In the genomic region with DNA sequence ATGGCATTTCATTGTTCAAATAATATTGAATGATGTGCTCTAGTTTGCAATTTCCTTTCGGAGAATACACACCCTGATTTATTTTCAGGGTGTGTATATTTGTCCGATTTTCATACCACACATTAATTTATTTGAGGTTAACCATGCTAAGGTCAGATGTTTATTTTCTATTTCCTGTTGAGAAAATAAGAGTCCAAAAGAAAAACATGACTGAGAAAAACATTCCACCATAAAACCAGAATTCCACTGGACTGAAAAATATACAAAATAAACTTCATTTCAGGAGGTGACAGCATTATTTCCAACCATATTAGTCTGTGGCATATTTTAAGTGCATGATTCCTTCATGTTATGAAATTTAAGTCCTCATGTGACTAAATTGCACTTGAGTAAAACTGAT, we compare ENCODE assay signal across 19 cellular contexts.
A peak's percentile ranks its signal among the peaks of the same experiment; 100 is the strongest.
DNase-seq lines count a peak whose midpoint lies in the region; ATAC-seq and TF ChIP-seq lines count a peak whose summit lies in the region.
"Had no signal": no experiment of that assay in that cellular context is flagged by ENCODE, and none has a peak within 500 bp of the region (broad histone marks: within the 10 kb centered on the region; RNA-seq: fewer than 3 reads in every experiment).

No MANE protein-coding gene starts in this region.

- in situ Hi-C loops in HAP-1 (cut with MboI; ENCODE audit: low sequenced_read_pairs): no loop called here

- H3K9me3 ChIP-seq in adrenal gland (replicated peaks in 1 of 3): no peaks in the 10 kb centered on the region
- H3K9me3 ChIP-seq in psoas muscle: no peaks in the 10 kb centered on the region
- no peaks in the 10 kb centered on the region for H3K9me3 ChIP-seq in uterus
- no peaks in the 10 kb centered on the region for H3K9me3 ChIP-seq in HAP-1

- H3K4me3 ChIP-seq in adrenal gland (no peak overlapping the region), fibroblast of pulmonary artery (replicated peaks; ENCODE audit: low read depth, low read length) (no peak overlapping the region), psoas muscle (no peak overlapping the region), uterus (no peak overlapping the region), HAP-1 (no peak overlapping the region)

- 11 to 25% (median 23%) methylated on average over 2 of the region's 2 CpGs for WGBS in adrenal gland, 4 donors
- WGBS in psoas muscle, 3 donors: 44 to 60% (median 47%) methylated on average over 2 of the region's 2 CpGs

- H3K4me1 ChIP-seq in adrenal gland (replicated peaks in 1 of 2): peaks cover 19 to 52% of the 10 kb centered on the region in 2 donors
- H3K4me1 ChIP-seq in psoas muscle: peaks cover 28% of the 10 kb centered on the region
- H3K4me1 ChIP-seq in uterus: peaks cover 6 to 10% of the 10 kb centered on the region in 2 donors
- H3K4me1 ChIP-seq in HAP-1: peaks cover 6% of the 10 kb centered on the region

- TF ChIP-seq POLR2A in adrenal gland (IDR thresholded peaks at IDR 0.05) (no peak), uterus (IDR thresholded peaks at IDR 0.05) (no peak)

- ATAC-seq in psoas muscle: peak in 1 of 4 donors; percentile 15
- no peak for ATAC-seq in HG02763 (IDR thresholded peaks at IDR 0.05; ENCODE audit: unreplicated experiment)
- ATAC-seq: activated naive CD4-positive, alpha-beta T cell treated with anti-CD3 and anti-CD28 coated beads, Interleukin-2, amount 50 U/mL, for 72 hours; HepG2; natural killer cell; stimulated activated effector memory CD8-positive, alpha-beta T cell treated with anti-CD3 and anti-CD28 coated beads, Interleukin-12 subunit alpha, Interleukin-12 subunit beta, amount 100 ng/mL, for 72 hours had no signal

- H3K27me3 ChIP-seq in adrenal gland (no peaks in the 10 kb centered on the region), psoas muscle (ENCODE audit: insufficient read depth in 3 of 3, low read length in 2 of 3) (no peaks in the 10 kb centered on the region), uterus (no peaks in the 10 kb centered on the region), HAP-1 (ENCODE audit: low read depth) (no peaks in the 10 kb centered on the region)

- DNase-seq in adrenal gland: no peak
- peak; percentile 39 for DNase-seq in fibroblast of pulmonary artery (ENCODE audit: low read depth)
- no peak for DNase-seq in psoas muscle
- DNase-seq in uterus: no peak
- no peak for DNase-seq in HAP-1 (ENCODE audit: low spot score in 2 of 2)
- no peak for DNase-seq in midbrain (lab: John Stamatoyannopoulos, UW)
- DNase-seq: activated CD4-positive, alpha-beta T cell treated with anti-CD3 and anti-CD28 coated beads for 4 hours; activated T-cell treated with anti-CD3 and anti-CD28 coated beads for 4 hours; cerebellar nuclear complex; DMS79 treated with DMSO at 0.1 percent for 48 hours; natural killer cell; NCI-H1048; NCI-H2171 treated with DMSO at 0.1 percent for 48 hours; SIG-M5 had no signal

- TF ChIP-seq CTCF in adrenal gland (IDR thresholded peaks at IDR 0.05) (no peak), fibroblast of pulmonary artery (IDR thresholded peaks at IDR 0.05; ENCODE audit: low read length, missing control alignments) (no peak), psoas muscle (IDR thresholded peaks at IDR 0.05) (no peak), uterus (IDR thresholded peaks at IDR 0.05) (no peak)

- H3K27ac ChIP-seq in adrenal gland (peak overlapping the region in 4 of 5 donors; percentile 41 to 89 (median 64)), psoas muscle (peak overlapping the region; percentile 52), uterus (peak overlapping the region; percentile 54 to 86)
- H3K27ac ChIP-seq: C4-2B had no signal

- no peaks in the 10 kb centered on the region for H3K36me3 ChIP-seq in adrenal gland (replicated peaks in 1 of 2)
- H3K36me3 ChIP-seq in psoas muscle (ENCODE audit: insufficient read depth in 1 of 2, low read depth in 1 of 2): peaks cover 0 to 15% of the 10 kb centered on the region in 2 donors
- H3K36me3 ChIP-seq in uterus: no peaks in the 10 kb centered on the region
- no peaks in the 10 kb centered on the region for H3K36me3 ChIP-seq in HAP-1 (replicated peaks)

- intact Hi-C loops in adrenal gland (cut with DNase I) (no loop called here), psoas muscle (cut with DNase I) (no loop called here), uterus (cut with DNase I; ENCODE audit: low total_unique reads) (no loop called here)
